Comparison of ENCODE assay signal across 14 cellular contexts in genomic region chr15:31261266-31262142, GRCh38.
A peak's percentile ranks its signal among the peaks of the same experiment; 100 is the strongest.
DNase-seq lines count a peak whose midpoint lies in the region; FAIRE-seq and TF ChIP-seq lines count a peak whose summit lies in the region.
"Had no signal": no experiment of that assay in that cellular context is flagged by ENCODE, and none has a peak within 500 bp of the region (broad histone marks: within the 10 kb centered on the region; RNA-seq: fewer than 3 reads in every experiment).

No MANE protein-coding gene starts in this region.

- peaks cover 4% of the 10 kb centered on the region for H3K9me3 Mint-ChIP-seq in T-helper 1 cell treated with Interleukin-12 subunit alpha and Interleukin-12 subunit beta and Interleukin-4 antibody, amounts not matched to agents 30 μg/mL and 1 μg/mL, for 36 hours
- H3K9me3 Mint-ChIP-seq in brain (peaks cover 0 to 5% (median 3%) of the 10 kb centered on the region in 5 experiments), MCF 10A (ENCODE audit: unreplicated experiment) (peaks cover 8% of the 10 kb centered on the region)
- H3K9me3 Mint-ChIP-seq: neural progenitor cell had no signal

- POLR2A ChIA-PET in MCF 10A (lab: Yijun Ruan, JAX) = interaction anchor here (1.0 kb wide), 2 partner anchors 17 to 25 kb away, joined by 4 read pairs; no protein-coding TSS in a partner anchor
- POLR2A ChIA-PET in GM10248 (lab: Yijun Ruan, JAX) = no interaction called here

- CTCF ChIA-PET in MCF 10A (lab: Yijun Ruan, JAX) = interaction anchor here (0.5 to 1.2 kb wide), 3 partner anchors 38 to 145 kb away, joined by 3 read pairs; no protein-coding TSS in a partner anchor
- CTCF ChIA-PET in GM10248 (lab: Yijun Ruan, JAX) = interaction anchor here (0.9 to 5.8 kb wide), 11 partner anchors 9 to 228 kb away, joined by 3 to 56 read pairs (median 4); partner anchors contain the start of gene KLF13

- H3K4me2 ChIP-seq in Karpas-422 (ENCODE audit: low read depth, low read length, poor library complexity, severe bottlenecking) = peak overlapping the region; percentile 74
- H3K4me2 ChIP-seq: neural progenitor cell had no signal

- no peaks in the 10 kb centered on the region for H3K36me3 ChIP-seq in Karpas-422 (ENCODE audit: insufficient read depth, low read length)
- H3K36me3 ChIP-seq: neural progenitor cell had no signal

- no peaks in the 10 kb centered on the region for H3K27me3 Mint-ChIP-seq in T-helper 1 cell treated with Interleukin-12 subunit alpha and Interleukin-12 subunit beta and Interleukin-4 antibody, amounts not matched to agents 30 μg/mL and 1 μg/mL, for 36 hours (ENCODE audit: low read depth)
- H3K27me3 Mint-ChIP-seq in brain (peaks cover 5% of the 10 kb centered on the region), MCF 10A (ENCODE audit: insufficient read depth, unreplicated experiment) (no peaks in the 10 kb centered on the region)

- H3K4me3 ChIP-seq in Karpas-422 (ENCODE audit: low read length) = no peak overlapping the region
- H3K4me3 ChIP-seq: neural progenitor cell, SK-N-MC had no signal

- H3K9ac ChIP-seq in Karpas-422 (ENCODE audit: low read length) = peak overlapping the region; percentile 77
- H3K9ac ChIP-seq: neural progenitor cell had no signal

- H3K27ac ChIP-seq in Karpas-422 (ENCODE audit: low read length) = peak overlapping the region; percentile 98
- H3K27ac ChIP-seq: neural progenitor cell, SK-N-MC had no signal

- peaks cover 64% of the 10 kb centered on the region for H3K4me1 ChIP-seq in Karpas-422 (ENCODE audit: low read length)

- H2AFZ ChIP-seq in Karpas-422 (ENCODE audit: low read length) = peak overlapping the region; percentile 10; the same call in 1 of the 2 replicates
- H2AFZ ChIP-seq: neural progenitor cell had no signal

- no peaks in the 10 kb centered on the region for H3K9me2 ChIP-seq in Karpas-422 (replicated peaks; ENCODE audit: insufficient read depth, low read length)

- FAIRE-seq in GM19239 (lab: Jason Lieb, UNC) = no peak

- no peak for DNase-seq in T-helper 1 cell
- DNase-seq in Karpas-422 = peak; percentile 44
- DNase-seq in posterior vena cava (ENCODE audit: low spot score) = peak; percentile 70
- no peak for DNase-seq in MCF 10A (ENCODE audit: unreplicated experiment)
- DNase-seq in GM10248 (ENCODE audit: extremely low spot score) = no peak
- DNase-seq in GM19239 (ENCODE audit: insufficient read length, low spot score) = no peak
- DNase-seq: activated CD4-positive, alpha-beta T cell treated with anti-CD3 and anti-CD28 coated beads, Interleukin-2, amount 50 U/mL, for 1 hour; aorta; effector CD8-positive, alpha-beta T cell; NCI-H526 treated with DMSO at 0.1 percent for 48 hours had no signal

- TF ChIP-seq CTCF in brain (conservative IDR thresholded peaks at IDR 0.05) = no peak
- no peak for TF ChIP-seq CTCF in MCF 10A (IDR thresholded peaks at IDR 0.05; ENCODE audit: unreplicated experiment)
- no peak for TF ChIP-seq CTCF in GM10248 (IDR thresholded peaks at IDR 0.05; ENCODE audit: control extremely low read depth, extremely low read depth, low read depth, missing control alignments)

- H3K27ac Mint-ChIP-seq in T-helper 1 cell treated with Interleukin-12 subunit alpha and Interleukin-12 subunit beta and Interleukin-4 antibody, amounts not matched to agents 30 μg/mL and 1 μg/mL, for 36 hours = peak overlapping the region; percentile 18
- H3K27ac Mint-ChIP-seq in brain (peak overlapping the region in 3 of 5 experiments; percentile 37 to 46 (median 43)), MCF 10A (ENCODE audit: low read depth, unreplicated experiment) (no peak overlapping the region)
- H3K27ac Mint-ChIP-seq: neural progenitor cell had no signal

- H3K4me1 Mint-ChIP-seq in T-helper 1 cell treated with Interleukin-12 subunit alpha and Interleukin-12 subunit beta and Interleukin-4 antibody, amounts not matched to agents 30 μg/mL and 1 μg/mL, for 36 hours (ENCODE audit: low read depth) = peaks cover 72% of the 10 kb centered on the region
- peaks cover 52% of the 10 kb centered on the region for H3K4me1 Mint-ChIP-seq in brain
- H3K4me1 Mint-ChIP-seq in MCF 10A (ENCODE audit: insufficient read depth, unreplicated experiment) = peaks cover 24% of the 10 kb centered on the region

- H3K79me2 ChIP-seq in Karpas-422 (ENCODE audit: low read length) = no peaks in the 10 kb centered on the region

- peaks cover 4% of the 10 kb centered on the region for H3K36me3 Mint-ChIP-seq in T-helper 1 cell treated with Interleukin-12 subunit alpha and Interleukin-12 subunit beta and Interleukin-4 antibody, amounts not matched to agents 30 μg/mL and 1 μg/mL, for 36 hours (ENCODE audit: low read depth)
- no peaks in the 10 kb centered on the region for H3K36me3 Mint-ChIP-seq in brain
- H3K36me3 Mint-ChIP-seq in MCF 10A (ENCODE audit: insufficient read depth, unreplicated experiment) = peaks cover 12% of the 10 kb centered on the region
- H3K36me3 Mint-ChIP-seq: neural progenitor cell had no signal

- no TSS peak for BruUV-seq in MCF 10A (replicated peaks; lab: Mats Ljungman, UMichigan)

- no peaks in the 10 kb centered on the region for H3K27me3 ChIP-seq in Karpas-422 (ENCODE audit: low read length)
- H3K27me3 ChIP-seq: neural progenitor cell had no signal

- no peaks in the 10 kb centered on the region for H3K9me3 ChIP-seq in Karpas-422 (ENCODE audit: low read length)

- H4K20me1 ChIP-seq in Karpas-422 (ENCODE audit: insufficient read depth, low read depth, low read length) = no peaks in the 10 kb centered on the region

- intact Hi-C loops in posterior vena cava (cut with DNase I) (no loop called here), MCF 10A (cut with micrococcal nuclease) (no loop called here)

- no peak overlapping the region for H3K4me3 Mint-ChIP-seq in T-helper 1 cell treated with Interleukin-12 subunit alpha and Interleukin-12 subunit beta and Interleukin-4 antibody, amounts not matched to agents 30 μg/mL and 1 μg/mL, for 36 hours
- H3K4me3 Mint-ChIP-seq in brain (no peak overlapping the region), MCF 10A (ENCODE audit: unreplicated experiment) (no peak overlapping the region)
- H3K4me3 Mint-ChIP-seq: neural progenitor cell had no signal

Comparison
In these comparisons a context has a peak if more than half of its experiments do, and no peak if none do; other contexts are left out.
1. DNase-seq: peak in Karpas-422 (single experiment) and posterior vena cava (single experiment); none in T-helper 1 cell (0 of 5), MCF 10A (single experiment), GM10248 (single experiment) and GM19239 (single experiment).